17 cellular contexts compared by ENCODE assay signal in genomic region chr12:2276288-2276842, GRCh38.
DNase-seq lines count a peak whose midpoint lies in the region; ATAC-seq, FAIRE-seq and TF ChIP-seq lines count a peak whose summit lies in the region.
"Had no signal": no experiment of that assay in that cellular context is flagged by ENCODE, and none has a peak within 500 bp of the region (broad histone marks: within the 10 kb centered on the region; RNA-seq: fewer than 3 reads in every experiment).

No MANE protein-coding gene starts in this region.

- DNase-seq in mammary epithelial cell: peak; percentile 48
- DNase-seq in MCF 10A (ENCODE audit: unreplicated experiment): no peak
- DNase-seq in astrocyte (ENCODE audit: low read depth): peak; percentile 51
- peak; percentile 45 for DNase-seq in mesenteric fat pad (ENCODE audit: low spot score)
- DNase-seq in transverse colon: no peak
- no peak for DNase-seq in Caco-2
- no peak for DNase-seq in NCI-H526 treated with DMSO at 0.1 percent for 48 hours (lab: John Stamatoyannopoulos, UW)
- DNase-seq in foreskin keratinocyte: no peak
- DNase-seq: CD8-positive, alpha-beta T cell; COR-L47; DND-41; GDM1; H7 had no signal

- H3K4me3 ChIP-seq in mammary epithelial cell (replicated peaks in 1 of 3; ENCODE audit: insufficient read depth in 1 of 3, low read depth in 2 of 3, low read length in 3 of 3) (no peak overlapping the region), astrocyte (ENCODE audit: insufficient read depth, low read depth, low read length) (no peak overlapping the region), transverse colon (no peak overlapping the region), Caco-2 (ENCODE audit: low read depth, low read length) (no peak overlapping the region)
- H3K4me3 ChIP-seq: GM23338 had no signal

- WGBS in mammary epithelial cell (ENCODE audit: low coverage, missing lambda C conversion rate): 83% methylated on average over 4 of the region's 4 CpGs
- WGBS in transverse colon (ENCODE audit: low coverage in 1 of 2), 2 donors: 44 to 67% methylated on average over 2 to 4 of the region's 4 CpGs

- H3K4me1 Mint-ChIP-seq in MCF 10A (ENCODE audit: insufficient read depth, unreplicated experiment): no peaks in the 10 kb centered on the region
- H3K4me1 Mint-ChIP-seq in astrocyte (ENCODE audit: low read depth, unreplicated experiment): no peaks in the 10 kb centered on the region
- H3K4me1 Mint-ChIP-seq in Caco-2 (ENCODE audit: low read depth, unreplicated experiment): no peaks in the 10 kb centered on the region
- H3K4me1 Mint-ChIP-seq: CD14-positive monocyte, GM23338 had no signal

- dilution Hi-C loops in mammary epithelial cell (cut with HindIII; ENCODE audit: low sequenced_read_pairs): no loop called here

- H3K27me3 Mint-ChIP-seq in MCF 10A (ENCODE audit: insufficient read depth, unreplicated experiment) (no peaks in the 10 kb centered on the region), astrocyte (ENCODE audit: low read depth, unreplicated experiment) (peaks cover 20% of the 10 kb centered on the region), Caco-2 (ENCODE audit: insufficient read depth, unreplicated experiment) (peaks cover 31% of the 10 kb centered on the region)

- FAIRE-seq in astrocyte (lab: Jason Lieb, UNC): no peak
- FAIRE-seq: GM12892 had no signal

- H3K9me3 ChIP-seq in mammary epithelial cell (replicated peaks; ENCODE audit: insufficient read depth, low read length): no peaks in the 10 kb centered on the region
- H3K9me3 ChIP-seq in astrocyte (ENCODE audit: insufficient read depth, low read depth, low read length): no peaks in the 10 kb centered on the region
- H3K9me3 ChIP-seq in transverse colon: no peaks in the 10 kb centered on the region
- no peaks in the 10 kb centered on the region; the same call in 1 of the 2 replicates for H3K9me3 ChIP-seq in Caco-2

- H3K27ac ChIP-seq in mammary epithelial cell (ENCODE audit: insufficient read depth, low read depth, low read length): no peak overlapping the region
- H3K27ac ChIP-seq in astrocyte (ENCODE audit: low read depth, low read length): no peak overlapping the region
- peak overlapping the region in 3 of 4 donors; percentile 14 to 61 (median 16) for H3K27ac ChIP-seq in transverse colon
- no peak overlapping the region for H3K27ac ChIP-seq in foreskin keratinocyte
- H3K27ac ChIP-seq: 22Rv1 had no signal

- H3K27ac Mint-ChIP-seq in MCF 10A (ENCODE audit: low read depth, unreplicated experiment): no peak overlapping the region
- H3K27ac Mint-ChIP-seq in astrocyte (ENCODE audit: unreplicated experiment): no peak overlapping the region
- no peak overlapping the region for H3K27ac Mint-ChIP-seq in Caco-2 (ENCODE audit: unreplicated experiment)
- H3K27ac Mint-ChIP-seq: CD14-positive monocyte; CD8-positive, alpha-beta T cell; GM23338 had no signal

- H3K27me3 ChIP-seq in mammary epithelial cell (ENCODE audit: insufficient read depth, low read length) (no peaks in the 10 kb centered on the region), astrocyte (ENCODE audit: insufficient read depth, low read length) (no peaks in the 10 kb centered on the region), transverse colon (no peaks in the 10 kb centered on the region), Caco-2 (replicated peaks; ENCODE audit: control insufficient read depth, insufficient read depth, low read length) (no peaks in the 10 kb centered on the region), foreskin keratinocyte (no peaks in the 10 kb centered on the region)

- POLR2A ChIA-PET in MCF 10A (lab: Yijun Ruan, JAX) (interaction anchor here (0.6 to 1.4 kb wide), 2 partner anchors 9 to 154 kb away, joined by 3 to 4 read pairs; no protein-coding TSS in a partner anchor), Caco-2 (lab: Charles Lee) (no interaction called here)

- intact Hi-C loops in mammary epithelial cell (cut with micrococcal nuclease): no loop called here
- intact Hi-C loops in MCF 10A (cut with micrococcal nuclease): no loop called here
- intact Hi-C loops in transverse colon (cut with DNase I; ENCODE audit: low total_unique reads): loop anchor here (10.0 kb wide), 1 partner anchor 92 kb away; no protein-coding TSS in a partner anchor
- intact Hi-C loops in Caco-2 (cut with micrococcal nuclease; ENCODE audit: unreplicated experiment): no loop called here

- in situ Hi-C loops in mammary epithelial cell (cut with MboI; ENCODE audit: low sequenced_read_pairs in 2 of 2): no loop called here
- in situ Hi-C loops in transverse colon (cut with MboI; ENCODE audit: low pct_ligation_motif_present in 1 of 4, low pct_unique_long_range_greater_than_20kb in 1 of 4, low sequenced_read_pairs in 3 of 4): no loop called here

- H2AFZ ChIP-seq in mammary epithelial cell (ENCODE audit: low read depth, low read length) (no peak overlapping the region), astrocyte (ENCODE audit: low read depth, low read length) (no peak overlapping the region)
- H2AFZ ChIP-seq: GM23338 had no signal

- TF ChIP-seq CTCF in mammary epithelial cell (conservative IDR thresholded peaks at IDR 0.05 in 1 of 2, IDR thresholded peaks at IDR 0.05 in 1 of 2; ENCODE audit: extremely low read depth in 1 of 2, insufficient read depth in 1 of 2, low read depth in 1 of 2, low read length in 2 of 2) (no peak), MCF 10A (IDR thresholded peaks at IDR 0.05; ENCODE audit: unreplicated experiment) (no peak), astrocyte (IDR thresholded peaks at IDR 0.05; ENCODE audit: insufficient read depth, low read depth, low read length) (no peak), transverse colon (IDR thresholded peaks at IDR 0.05) (no peak), Caco-2 (IDR thresholded peaks at IDR 0.05; ENCODE audit: insufficient read depth in 1 of 2, low read depth in 1 of 2, low read length in 1 of 2, severe bottlenecking in 1 of 2, unreplicated experiment in 1 of 2) (no peak), foreskin keratinocyte (conservative IDR thresholded peaks at IDR 0.05) (no peak)

- H3K9me3 Mint-ChIP-seq in MCF 10A (ENCODE audit: unreplicated experiment) (no peaks in the 10 kb centered on the region), astrocyte (ENCODE audit: unreplicated experiment) (peaks cover 5% of the 10 kb centered on the region), Caco-2 (ENCODE audit: unreplicated experiment) (no peaks in the 10 kb centered on the region)
- H3K9me3 Mint-ChIP-seq: GM23338 had no signal

- no peak for TF ChIP-seq EP300 in transverse colon (IDR thresholded peaks at IDR 0.05; ENCODE audit: low read depth)

- H3K4me3 Mint-ChIP-seq in MCF 10A (ENCODE audit: unreplicated experiment) (no peak overlapping the region), astrocyte (ENCODE audit: unreplicated experiment) (no peak overlapping the region), Caco-2 (ENCODE audit: unreplicated experiment) (no peak overlapping the region)
- H3K4me3 Mint-ChIP-seq: CD14-positive monocyte; CD8-positive, alpha-beta T cell; GM23338 had no signal

- no peaks in the 10 kb centered on the region for H3K36me3 ChIP-seq in mammary epithelial cell (ENCODE audit: insufficient read depth, low read length)
- no peaks in the 10 kb centered on the region for H3K36me3 ChIP-seq in astrocyte (ENCODE audit: insufficient read depth, low read length)
- no peaks in the 10 kb centered on the region for H3K36me3 ChIP-seq in transverse colon
- no peaks in the 10 kb centered on the region for H3K36me3 ChIP-seq in Caco-2 (ENCODE audit: control insufficient read depth, insufficient read depth, low read length)

- H3K9ac ChIP-seq in mammary epithelial cell (ENCODE audit: insufficient read depth, low read length) (no peak overlapping the region), astrocyte (ENCODE audit: low read length) (no peak overlapping the region)

- CTCF ChIA-PET in mammary epithelial cell (lab: Charles Lee; ENCODE audit: low non-redundant PET): no interaction called here
- CTCF ChIA-PET in MCF 10A (lab: Yijun Ruan, JAX): interaction anchor here (0.6 to 1.5 kb wide), 5 partner anchors 8 to 1632 kb away, joined by 3 to 4 read pairs (median 3); no protein-coding TSS in a partner anchor
- CTCF ChIA-PET in Caco-2 (lab: Charles Lee): interaction anchor here (0.6 to 1.3 kb wide), 2 partner anchors 8 to 15 kb away, joined by 3 read pairs; no protein-coding TSS in a partner anchor

- BruUV-seq in mammary epithelial cell (replicated peaks; lab: Mats Ljungman, UMichigan) (no TSS peak), MCF 10A (replicated peaks; lab: Mats Ljungman, UMichigan) (no TSS peak), Caco-2 (replicated peaks; lab: Mats Ljungman, UMichigan) (no TSS peak)

- ATAC-seq in foreskin keratinocyte: no peak
- ATAC-seq: CD8-positive, alpha-beta T cell; GM23338 had no signal

- H3K4me1 ChIP-seq in mammary epithelial cell (ENCODE audit: insufficient read depth, low read length) (no peaks in the 10 kb centered on the region), astrocyte (ENCODE audit: insufficient read depth, low read length) (no peaks in the 10 kb centered on the region), transverse colon (peaks cover 4 to 13% (median 11%) of the 10 kb centered on the region in 4 donors), Caco-2 (no peaks in the 10 kb centered on the region), foreskin keratinocyte (no peaks in the 10 kb centered on the region)

- H4K20me1 ChIP-seq in mammary epithelial cell (ENCODE audit: insufficient read depth, low read length): no peaks in the 10 kb centered on the region
- H4K20me1 ChIP-seq in astrocyte (ENCODE audit: insufficient read depth, low read length): no peaks in the 10 kb centered on the region

- no peaks in the 10 kb centered on the region for H3K36me3 Mint-ChIP-seq in MCF 10A (ENCODE audit: insufficient read depth, unreplicated experiment)
- no peaks in the 10 kb centered on the region for H3K36me3 Mint-ChIP-seq in astrocyte (ENCODE audit: low read depth, unreplicated experiment)
- H3K36me3 Mint-ChIP-seq in Caco-2 (ENCODE audit: insufficient read depth, unreplicated experiment): no peaks in the 10 kb centered on the region
- H3K36me3 Mint-ChIP-seq: CD14-positive monocyte; CD8-positive, alpha-beta T cell had no signal

- TF ChIP-seq POLR2A in transverse colon (IDR thresholded peaks at IDR 0.05): no peak

- no peaks in the 10 kb centered on the region for H3K79me2 ChIP-seq in mammary epithelial cell (ENCODE audit: insufficient read depth, low read length)
- no peaks in the 10 kb centered on the region for H3K79me2 ChIP-seq in astrocyte (ENCODE audit: insufficient read depth, low read length)

- H3K4me2 ChIP-seq in mammary epithelial cell (ENCODE audit: insufficient read depth, low read depth, low read length): no peak overlapping the region
- no peak overlapping the region for H3K4me2 ChIP-seq in astrocyte (ENCODE audit: low read length)
- H3K4me2 ChIP-seq: GM23338 had no signal

Comparison
In these comparisons a context has a peak if more than half of its experiments do, and no peak if none do; other contexts are left out.
1. DNase-seq: peak in mammary epithelial cell (single experiment), astrocyte (single experiment) and mesenteric fat pad (single experiment); none in MCF 10A (single experiment), transverse colon (single experiment), Caco-2 (0 of 2), NCI-H526 treated with DMSO at 0.1 percent for 48 hours (single experiment) and foreskin keratinocyte (0 of 2).
2. H3K27ac ChIP-seq: peak in transverse colon (3 of 4); none in mammary epithelial cell (single experiment), astrocyte (single experiment) and foreskin keratinocyte (single experiment).